In the genomic region with DNA sequence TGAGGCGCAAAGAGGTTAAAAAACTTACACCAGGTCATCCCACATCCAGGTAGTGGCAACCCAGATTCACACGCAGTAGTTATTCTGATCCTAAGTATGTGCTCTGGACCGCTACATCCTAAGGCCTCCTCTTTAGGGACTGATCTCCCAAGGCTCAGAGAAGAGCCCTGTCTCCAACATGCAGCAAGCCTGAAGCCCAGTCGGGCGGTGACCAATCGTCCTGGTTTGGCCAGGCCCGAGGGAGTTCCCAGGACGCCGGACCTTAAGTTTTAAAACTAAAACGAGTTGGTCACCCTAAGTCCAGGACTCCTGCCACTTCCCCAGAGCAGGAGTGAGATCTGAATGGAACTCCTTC, we compare ENCODE assay signal across 8 cellular contexts. TPM values are rescaled to one million over a fixed set of nuclear protein-coding genes. Genes with fewer than 3 reads are reported as not detected.
DNase-seq lines count a peak whose midpoint lies in the region; ATAC-seq and TF ChIP-seq lines count a peak whose summit lies in the region.

No MANE protein-coding gene starts in this region.

- H3K9me3 ChIP-seq in tibial artery = no peaks in the 10 kb centered on the region

- H3K4me1 Mint-ChIP-seq in activated naive CD4-positive, alpha-beta T cell treated with anti-CD3 and anti-CD28 coated beads for 36 hours (ENCODE audit: low read depth) = peaks cover 50% of the 10 kb centered on the region
- H3K4me1 Mint-ChIP-seq in activated naive CD8-positive, alpha-beta T cell treated with anti-CD3 and anti-CD28 coated beads, Interleukin-2, amount 50 U/mL, for 24 hours = peaks cover 50% of the 10 kb centered on the region

- H3K36me3 ChIP-seq in tibial artery = peaks cover 0 to 15% (median 11%) of the 10 kb centered on the region in 3 donors

- H3K4me3 ChIP-seq in tibial artery = peak overlapping the region; percentile 85 to 92

- CTCF ChIA-PET in activated naive CD4-positive, alpha-beta T cell treated with anti-CD3 and anti-CD28 coated beads for 36 hours (lab: Charles Lee) = no interaction called here

- peak overlapping the region; percentile 76 to 87 for H3K27ac ChIP-seq in tibial artery

- no peaks in the 10 kb centered on the region for H3K9me3 Mint-ChIP-seq in activated naive CD4-positive, alpha-beta T cell treated with anti-CD3 and anti-CD28 coated beads for 36 hours
- H3K9me3 Mint-ChIP-seq in activated naive CD8-positive, alpha-beta T cell treated with anti-CD3 and anti-CD28 coated beads, Interleukin-2, amount 50 U/mL, for 24 hours = no peaks in the 10 kb centered on the region

- peaks cover 24% of the 10 kb centered on the region for H3K36me3 Mint-ChIP-seq in activated naive CD4-positive, alpha-beta T cell treated with anti-CD3 and anti-CD28 coated beads for 36 hours (ENCODE audit: low read depth)
- H3K36me3 Mint-ChIP-seq in activated naive CD8-positive, alpha-beta T cell treated with anti-CD3 and anti-CD28 coated beads, Interleukin-2, amount 50 U/mL, for 24 hours (ENCODE audit: low read depth) = peaks cover 22% of the 10 kb centered on the region

- no peaks in the 10 kb centered on the region for H3K27me3 Mint-ChIP-seq in activated naive CD4-positive, alpha-beta T cell treated with anti-CD3 and anti-CD28 coated beads for 36 hours (ENCODE audit: low read depth)
- H3K27me3 Mint-ChIP-seq in activated naive CD8-positive, alpha-beta T cell treated with anti-CD3 and anti-CD28 coated beads, Interleukin-2, amount 50 U/mL, for 24 hours = no peaks in the 10 kb centered on the region

- H3K27me3 ChIP-seq in tibial artery = no peaks in the 10 kb centered on the region

- ATAC-seq in HG03097 (IDR thresholded peaks at IDR 0.05; ENCODE audit: low FRiP score, unreplicated experiment) (peak; percentile 19), left lobe of liver (peak; percentile 25)
- peak; percentile 13 for ATAC-seq in activated naive CD8-positive, alpha-beta T cell treated with anti-CD3 and anti-CD28 coated beads, Interleukin-2, amount 50 U/mL, for 24 hours

- TF ChIP-seq CTCF in tibial artery (IDR thresholded peaks at IDR 0.05) = no peak

- H3K4me3 Mint-ChIP-seq in activated naive CD4-positive, alpha-beta T cell treated with anti-CD3 and anti-CD28 coated beads for 36 hours = peak overlapping the region; percentile 95
- peak overlapping the region; percentile 93 for H3K4me3 Mint-ChIP-seq in activated naive CD8-positive, alpha-beta T cell treated with anti-CD3 and anti-CD28 coated beads, Interleukin-2, amount 50 U/mL, for 24 hours

- DNase-seq in activated naive CD4-positive, alpha-beta T cell treated with anti-CD3 and anti-CD28 coated beads for 36 hours = no peak
- DNase-seq in activated naive CD4-positive, alpha-beta T cell treated with Interleukin-2 at 50 U/mL for 16 hours = no peak
- no peak for DNase-seq in activated naive CD8-positive, alpha-beta T cell treated with anti-CD3 and anti-CD28 coated beads, Interleukin-2, amount 50 U/mL, for 24 hours
- DNase-seq in left lobe of liver (ENCODE audit: low spot score) (no peak), tibial artery (no peak), HPDE6-E6E7 (ENCODE audit: extremely low spot score) (no peak), AG08395 (ENCODE audit: low spot score) (no peak)

- peaks cover 0 to 33% (median 23%) of the 10 kb centered on the region in 4 donors for H3K4me1 ChIP-seq in tibial artery

- intact Hi-C loops in activated naive CD4-positive, alpha-beta T cell treated with anti-CD3 and anti-CD28 coated beads for 36 hours (cut with micrococcal nuclease) = no loop called here
- intact Hi-C loops in tibial artery (cut with DNase I; ENCODE audit: low total_unique reads) = no loop called here

- H3K27ac Mint-ChIP-seq in activated naive CD4-positive, alpha-beta T cell treated with anti-CD3 and anti-CD28 coated beads for 36 hours = peak overlapping the region; percentile 78
- H3K27ac Mint-ChIP-seq in activated naive CD8-positive, alpha-beta T cell treated with anti-CD3 and anti-CD28 coated beads, Interleukin-2, amount 50 U/mL, for 24 hours = peak overlapping the region; percentile 89

RNA-seq across cellular contexts. Expression of a gene that starts 0.4 kb away (rescaled TPM):
- 10 to 100 TPM; 42.3 to 42.4 TPM for total RNA-seq in activated naive CD4-positive, alpha-beta T cell treated with anti-CD3 and anti-CD28 coated beads for 36 hours
- total RNA-seq in left lobe of liver = 3.0 TPM

RNA-seq across cellular contexts. Expression of a gene that starts 0.5 kb away (rescaled TPM):
- total RNA-seq in activated naive CD4-positive, alpha-beta T cell treated with anti-CD3 and anti-CD28 coated beads for 36 hours = 1 to 10 TPM; 4.2 to 4.5 TPM
- 3.2 TPM for total RNA-seq in left lobe of liver

RNA-seq across cellular contexts. Expression of a gene that starts 41.5 kb away (rescaled TPM):
- 10 to 100 TPM; 21.7 to 22.0 TPM for total RNA-seq in activated naive CD4-positive, alpha-beta T cell treated with anti-CD3 and anti-CD28 coated beads for 36 hours
- total RNA-seq in left lobe of liver = 4.7 TPM

Comparison
In these comparisons a context has a peak if more than half of its experiments do, and no peak if none do; other contexts are left out.
1. RNA of a gene that starts 0.4 kb away (total RNA-seq): 42.3 to 42.4 TPM in activated naive CD4-positive, alpha-beta T cell treated with anti-CD3 and anti-CD28 coated beads for 36 hours; 3.0 TPM in left lobe of liver (single experiment); every median in the first group is over 10 times any median in the second.
2. Peak in every context shown above with its lines, with median percentiles within 50 percentile points of each other: ATAC-seq.